Comparison of ENCODE assay signal across 8 cellular contexts in the genomic region with DNA sequence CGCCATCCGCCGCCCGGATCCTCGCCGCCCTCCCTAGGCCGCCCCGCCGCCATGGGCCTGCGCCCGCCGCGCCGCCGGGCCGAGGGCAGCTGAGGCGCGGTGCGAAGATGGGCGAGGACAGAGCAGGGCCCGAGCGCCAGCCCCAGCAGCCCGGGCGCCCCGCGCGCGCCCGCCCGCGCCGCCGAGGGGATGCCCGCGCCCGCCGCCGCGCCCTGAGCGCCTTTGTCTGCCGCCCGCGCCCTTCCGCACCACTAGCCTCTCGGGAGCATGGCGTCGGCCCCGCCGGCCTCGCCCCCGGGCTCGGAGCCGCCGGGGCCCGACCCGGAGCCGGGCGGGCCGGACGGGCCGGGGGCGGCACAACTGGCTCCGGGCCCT. TPM values are rescaled to one million over a fixed set of nuclear protein-coding genes. Genes with fewer than 3 reads are reported as not detected.
DNase-seq lines count a peak whose midpoint lies in the region; ATAC-seq lines count a peak whose summit lies in the region.

No MANE protein-coding gene starts in this region.

- CTCF ChIA-PET in activated naive CD4-positive, alpha-beta T cell treated with anti-CD3 and anti-CD28 coated beads for 36 hours (lab: Charles Lee): interaction anchor here (1.2 kb wide), 1 partner anchor 10 kb away, joined by 4 read pairs; no protein-coding TSS in a partner anchor

- intact Hi-C loops in activated naive CD4-positive, alpha-beta T cell treated with anti-CD3 and anti-CD28 coated beads for 36 hours (cut with micrococcal nuclease): loop anchor here (1.0 kb wide), 2 partner anchors 24 to 102 kb away; a partner anchor contains a TSS

- peaks cover 2% of the 10 kb centered on the region for H3K27me3 Mint-ChIP-seq in activated naive CD4-positive, alpha-beta T cell treated with anti-CD3 and anti-CD28 coated beads for 36 hours (ENCODE audit: low read depth)

- H3K9me3 Mint-ChIP-seq in activated naive CD4-positive, alpha-beta T cell treated with anti-CD3 and anti-CD28 coated beads for 36 hours: no peaks in the 10 kb centered on the region

- H3K4me1 Mint-ChIP-seq in activated naive CD4-positive, alpha-beta T cell treated with anti-CD3 and anti-CD28 coated beads for 36 hours (ENCODE audit: low read depth): peaks cover 26% of the 10 kb centered on the region

- DNase-seq in AG08396 (ENCODE audit: low spot score): peak; percentile 50
- DNase-seq in activated naive CD4-positive, alpha-beta T cell treated with anti-CD3 and anti-CD28 coated beads for 36 hours: peak; percentile 35
- peak; percentile 67 for DNase-seq in islet precursor cell
- DNase-seq in stimulated activated naive CD8-positive, alpha-beta T cell treated with anti-CD3 and anti-CD28 coated beads, Interleukin-15, Interleukin-2, amounts not matched to agents 100 U/mL and 50 U/mL, for 24 hours: peak; percentile 58
- DNase-seq in NCI-H1105 treated with DMSO at 0.1 percent for 48 hours (lab: John Stamatoyannopoulos, UW): no peak
- DNase-seq in AG08395 (ENCODE audit: low spot score): no peak

- no peak overlapping the region for H3K27ac Mint-ChIP-seq in activated naive CD4-positive, alpha-beta T cell treated with anti-CD3 and anti-CD28 coated beads for 36 hours

- ATAC-seq in GM19043 (IDR thresholded peaks at IDR 0.05; ENCODE audit: low read depth, unreplicated experiment): peak; percentile 31
- ATAC-seq in HG03342 (IDR thresholded peaks at IDR 0.05; ENCODE audit: unreplicated experiment): peak; percentile 31
- peak; percentile 68 for ATAC-seq in stimulated activated naive CD8-positive, alpha-beta T cell treated with anti-CD3 and anti-CD28 coated beads, Interleukin-15, Interleukin-2, amounts not matched to agents 100 U/mL and 50 U/mL, for 24 hours

- peak overlapping the region; percentile 81 for H3K4me3 Mint-ChIP-seq in activated naive CD4-positive, alpha-beta T cell treated with anti-CD3 and anti-CD28 coated beads for 36 hours

- H3K36me3 Mint-ChIP-seq in activated naive CD4-positive, alpha-beta T cell treated with anti-CD3 and anti-CD28 coated beads for 36 hours (ENCODE audit: low read depth): peaks cover 4% of the 10 kb centered on the region

RNA-seq across cellular contexts. Expression of a gene that starts 0.3 kb away (rescaled TPM):
- total RNA-seq in activated naive CD4-positive, alpha-beta T cell treated with anti-CD3 and anti-CD28 coated beads for 36 hours: 10 to 100 TPM; 15.8 to 18.2 TPM

RNA-seq across cellular contexts. Expression of a gene that starts 24.0 kb away (rescaled TPM):
- total RNA-seq in activated naive CD4-positive, alpha-beta T cell treated with anti-CD3 and anti-CD28 coated beads for 36 hours: 1 to 10 TPM; 8.9 to 9.6 TPM

RNA-seq across cellular contexts. Expression of a gene that starts 28.7 kb away (rescaled TPM):
- total RNA-seq in activated naive CD4-positive, alpha-beta T cell treated with anti-CD3 and anti-CD28 coated beads for 36 hours: 10 to 100 TPM; 86.7 to 87.0 TPM

RNA-seq across cellular contexts. Expression of a gene that starts 43.9 kb away (rescaled TPM):
- total RNA-seq in activated naive CD4-positive, alpha-beta T cell treated with anti-CD3 and anti-CD28 coated beads for 36 hours: 10 to 100 TPM; 19.9 to 20.9 TPM

RNA-seq across cellular contexts. Expression of a gene that starts 55.4 kb away (rescaled TPM):
- total RNA-seq in activated naive CD4-positive, alpha-beta T cell treated with anti-CD3 and anti-CD28 coated beads for 36 hours: 10 to 100 TPM; 68.3 to 74.0 TPM

Comparison
In these comparisons a context has a peak if more than half of its experiments do, and no peak if none do; other contexts are left out.
1. DNase-seq: peak in AG08396 (single experiment), activated naive CD4-positive, alpha-beta T cell treated with anti-CD3 and anti-CD28 coated beads for 36 hours (single experiment), islet precursor cell (single experiment) and stimulated activated naive CD8-positive, alpha-beta T cell treated with anti-CD3 and anti-CD28 coated beads, Interleukin-15, Interleukin-2, amounts not matched to agents 100 U/mL and 50 U/mL, for 24 hours (single experiment); none in NCI-H1105 treated with DMSO at 0.1 percent for 48 hours (single experiment) and AG08395 (single experiment).
2. Peak in every context shown above with its lines, with median percentiles within 50 percentile points of each other: ATAC-seq.